ENCODE assay signal across 16 cellular contexts in the genomic region with DNA sequence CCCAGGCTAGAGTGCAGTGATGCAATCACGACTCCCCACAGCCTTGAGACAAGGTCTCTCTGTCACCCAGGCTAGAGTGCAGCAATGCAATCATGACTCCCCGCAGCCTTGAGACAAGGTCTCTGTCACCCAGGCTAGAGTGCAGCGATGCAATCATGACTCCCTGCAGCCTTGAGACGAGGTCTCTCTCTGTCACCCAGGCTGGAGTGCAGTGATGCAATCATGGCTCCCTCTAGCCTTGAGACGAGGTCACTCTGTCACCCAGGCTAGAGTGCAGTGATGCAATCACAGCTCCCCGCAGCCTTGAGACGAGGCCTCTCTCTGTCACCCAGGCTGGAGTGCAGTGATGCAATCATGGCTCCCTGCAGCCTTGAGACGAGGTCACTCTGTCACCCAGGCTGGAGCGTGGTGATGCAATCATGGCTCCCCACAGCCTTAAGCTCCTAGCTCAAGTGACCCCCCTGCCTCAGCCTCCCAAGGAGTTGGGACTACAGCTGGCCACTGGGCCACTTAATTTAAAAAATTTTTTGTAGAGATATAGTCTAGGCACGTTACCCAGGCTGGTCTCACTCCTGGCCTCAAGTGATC. TPM values are rescaled to one million over a fixed set of nuclear protein-coding genes. Genes with fewer than 3 reads are reported as not detected.
A peak's percentile ranks its signal among the peaks of the same experiment; 100 is the strongest.
DNase-seq lines count a peak whose midpoint lies in the region; ATAC-seq, FAIRE-seq and TF ChIP-seq lines count a peak whose summit lies in the region.
"Had no signal": no experiment of that assay in that cellular context is flagged by ENCODE, and none has a peak within 500 bp of the region (broad histone marks: within the 10 kb centered on the region; RNA-seq: fewer than 3 reads in every experiment).

No MANE protein-coding gene starts in this region.

- no peak overlapping the region for H3K4me2 ChIP-seq in HepG2 (ENCODE audit: low read depth, low read length)

- WGBS in HepG2 (ENCODE audit: low lambda C conversion rate), result 61% methylated on average over 3 of the region's 10 CpGs
- 87 to 91% methylated on average over 10 of the region's 10 CpGs for WGBS in aorta, 2 donors

- no peak overlapping the region for H3K4me3 Mint-ChIP-seq in CD14-positive monocyte
- H3K4me3 Mint-ChIP-seq in activated CD4-positive, alpha-beta memory T cell treated with anti-CD3 and anti-CD28 coated beads for 36 hours, result no peak overlapping the region
- H3K4me3 Mint-ChIP-seq: type B pancreatic cell had no signal

- peaks cover 94% of the 10 kb centered on the region for H3K36me3 ChIP-seq in HUES6 (ENCODE audit: control insufficient read depth, insufficient read depth, low read length)
- H3K36me3 ChIP-seq in HepG2 (replicated peaks in 1 of 2; ENCODE audit: control insufficient read depth in 1 of 2, insufficient read depth in 2 of 2, low read length in 2 of 2), result peaks cover 38 to 90% of the 10 kb centered on the region in 2 experiments
- H3K36me3 ChIP-seq in aorta (ENCODE audit: control insufficient read depth in 1 of 2, insufficient read depth in 2 of 2, low read length in 1 of 2), result peaks cover 3 to 8% of the 10 kb centered on the region in 2 donors

- H2AFZ ChIP-seq in HepG2 (ENCODE audit: low read length), result no peak overlapping the region

- no TSS peak for BruUV-seq in HepG2 (replicated peaks; lab: Mats Ljungman, UMichigan)

- peak overlapping the region; percentile 91 to 98 (median 96) for H3K27ac Mint-ChIP-seq in CD14-positive monocyte
- H3K27ac Mint-ChIP-seq in activated CD4-positive, alpha-beta memory T cell treated with anti-CD3 and anti-CD28 coated beads for 36 hours, result peak overlapping the region; percentile 40
- H3K27ac Mint-ChIP-seq: type B pancreatic cell had no signal

- H3K27me3 ChIP-seq in HUES6 (ENCODE audit: control insufficient read depth, insufficient read depth, low read length), result no peaks in the 10 kb centered on the region
- no peaks in the 10 kb centered on the region for H3K27me3 ChIP-seq in HepG2 (ENCODE audit: control insufficient read depth in 1 of 2, insufficient read depth in 2 of 2, low read length in 2 of 2)
- no peaks in the 10 kb centered on the region for H3K27me3 ChIP-seq in aorta (ENCODE audit: control insufficient read depth in 1 of 2, insufficient read depth in 2 of 2, low read length in 1 of 2)
- H3K27me3 ChIP-seq: BE2C, ovary, SJSA1 had no signal

- 0 out of 2 replicates have a peak overlapping the region, but pooled peaks have one; percentile 6 for H3K27ac ChIP-seq in HUES6 (ENCODE audit: low read depth, low read length)
- H3K27ac ChIP-seq in HepG2 (ENCODE audit: extremely low read length, insufficient read depth, low read length), result peak overlapping the region; percentile 43
- H3K27ac ChIP-seq in aorta (ENCODE audit: low read depth in 1 of 2, low read length in 2 of 2), result no peak overlapping the region
- H3K27ac ChIP-seq: ovary, SJSA1 had no signal

- no peak for TF ChIP-seq POLR2A in HepG2 (IDR thresholded peaks at IDR 0.05; ENCODE audit: insufficient read depth in 1 of 2, low read depth in 2 of 2, low read length in 2 of 2)

- TF ChIP-seq CTCF in CD14-positive monocyte (IDR thresholded peaks at IDR 0.05) (no peak), HepG2 (CRISPR knock-in tag; IDR thresholded peaks at IDR 0.05) (peak; percentile 60)

- TF ChIP-seq RAD21 in HepG2 (CRISPR knock-in tag; IDR thresholded peaks at IDR 0.05), result peak; percentile 39; the same call in 1 of the 2 replicates

- DNase-seq in CD14-positive monocyte (ENCODE audit: low spot score), result peak; percentile 98
- no peak for DNase-seq in activated CD4-positive, alpha-beta memory T cell treated with anti-CD3 and anti-CD28 coated beads for 36 hours
- DNase-seq in HepG2 (ENCODE audit: low spot score), result peak; percentile 89
- no peak for DNase-seq in aorta
- no peak for DNase-seq in globus pallidus (ENCODE audit: low spot score)
- DNase-seq in DMS79 treated with DMSO at 0.1 percent for 48 hours (lab: John Stamatoyannopoulos, UW), result no peak
- DNase-seq: BE2C, NCI-H2029 treated with DMSO at 0.1 percent for 48 hours had no signal

- H3K36me3 Mint-ChIP-seq in CD14-positive monocyte, result peaks cover 78 to 95% of the 10 kb centered on the region in 2 donors
- peaks cover 73% of the 10 kb centered on the region for H3K36me3 Mint-ChIP-seq in activated CD4-positive, alpha-beta memory T cell treated with anti-CD3 and anti-CD28 coated beads for 36 hours

- H3K9ac ChIP-seq in HUES6 (ENCODE audit: low read length), result no peak overlapping the region
- no peak overlapping the region for H3K9ac ChIP-seq in HepG2 (ENCODE audit: insufficient read depth, low read depth, low read length)

- POLR2A ChIA-PET in activated CD4-positive, alpha-beta memory T cell treated with anti-CD3 and anti-CD28 coated beads for 36 hours (lab: Charles Lee), result interaction anchor here (0.6 kb wide), 1 partner anchor 559 kb away, joined by 3 read pairs; no protein-coding TSS in a partner anchor
- POLR2A ChIA-PET in HepG2 (lab: Yijun Ruan, JAX), result no interaction called here

- CTCF ChIA-PET in activated CD4-positive, alpha-beta memory T cell treated with anti-CD3 and anti-CD28 coated beads for 36 hours (lab: Charles Lee), result interaction anchor here (2.0 kb wide), 1 partner anchor 17 kb away, joined by 7 read pairs; no protein-coding TSS in a partner anchor
- CTCF ChIA-PET in HepG2 (lab: Yijun Ruan, JAX; ENCODE audit: low intra/inter-chr PET ratio, low total read pairs), result no interaction called here

- no peaks in the 10 kb centered on the region for H3K9me3 Mint-ChIP-seq in CD14-positive monocyte
- H3K9me3 Mint-ChIP-seq in activated CD4-positive, alpha-beta memory T cell treated with anti-CD3 and anti-CD28 coated beads for 36 hours, result no peaks in the 10 kb centered on the region
- H3K9me3 Mint-ChIP-seq: type B pancreatic cell had no signal

- H3K4me3 ChIP-seq in HUES6 (ENCODE audit: low read depth, low read length), result no peak overlapping the region
- H3K4me3 ChIP-seq in HepG2 (replicated peaks in 1 of 3; ENCODE audit: insufficient read depth in 1 of 3, low read depth in 2 of 3, low read length in 3 of 3), result no peak overlapping the region
- no peak overlapping the region for H3K4me3 ChIP-seq in aorta (ENCODE audit: low read length in 2 of 2)
- H3K4me3 ChIP-seq: ovary, SJSA1 had no signal

- peaks cover 16% of the 10 kb centered on the region for H3K4me1 Mint-ChIP-seq in CD14-positive monocyte
- H3K4me1 Mint-ChIP-seq in activated CD4-positive, alpha-beta memory T cell treated with anti-CD3 and anti-CD28 coated beads for 36 hours (ENCODE audit: low read depth), result no peaks in the 10 kb centered on the region

- H3K79me2 ChIP-seq in HepG2 (ENCODE audit: insufficient read depth, low read length), result no peaks in the 10 kb centered on the region

- intact Hi-C loops in CD14-positive monocyte (cut with micrococcal nuclease), result no loop called here
- intact Hi-C loops in activated CD4-positive, alpha-beta memory T cell treated with anti-CD3 and anti-CD28 coated beads for 36 hours (cut with micrococcal nuclease), result no loop called here
- intact Hi-C loops in HepG2 (cut with micrococcal nuclease; ENCODE audit: unreplicated experiment), result no loop called here
- intact Hi-C loops in aorta (cut with DNase I), result no loop called here

- peaks cover 20% of the 10 kb centered on the region for H4K20me1 ChIP-seq in HepG2 (ENCODE audit: insufficient read depth, low read length)

- peaks cover 0 to 1% (median 0%) of the 10 kb centered on the region in 3 donors for H3K27me3 Mint-ChIP-seq in CD14-positive monocyte (ENCODE audit: low read depth in 3 of 3)
- H3K27me3 Mint-ChIP-seq in activated CD4-positive, alpha-beta memory T cell treated with anti-CD3 and anti-CD28 coated beads for 36 hours, result no peaks in the 10 kb centered on the region
- H3K27me3 Mint-ChIP-seq: type B pancreatic cell had no signal

- H3K9me3 ChIP-seq in HUES6 (ENCODE audit: control insufficient read depth, insufficient read depth, low read depth, low read length), result no peaks in the 10 kb centered on the region
- no peaks in the 10 kb centered on the region for H3K9me3 ChIP-seq in HepG2 (ENCODE audit: low read length)
- H3K9me3 ChIP-seq in aorta (ENCODE audit: control insufficient read depth, low read length), result no peaks in the 10 kb centered on the region
- H3K9me3 ChIP-seq: BE2C, ovary, SJSA1 had no signal

- in situ Hi-C loops in HepG2 (cut with HindIII; ENCODE audit: extremely low pct_ligation_motif_present, low pct_unique_long_range_greater_than_20kb), result no loop called here

- TF ChIP-seq EP300 in HepG2 (IDR thresholded peaks at IDR 0.05; ENCODE audit: low read depth in 2 of 2, low read length in 2 of 2) (peak; percentile 88 to 97), HepG2 (CRISPR knock-in tag; IDR thresholded peaks at IDR 0.05; ENCODE audit: borderline replicate concordance) (peak; percentile 95)

- H3K4me1 ChIP-seq in HUES6 (ENCODE audit: control insufficient read depth, insufficient read depth, low read length) (peaks cover 21% of the 10 kb centered on the region), HepG2 (ENCODE audit: insufficient read depth, low read length) (peaks cover 26% of the 10 kb centered on the region), aorta (ENCODE audit: control insufficient read depth in 1 of 2, insufficient read depth in 2 of 2, low read length in 2 of 2) (no peaks in the 10 kb centered on the region)
- H3K4me1 ChIP-seq: SJSA1 had no signal

- ATAC-seq in HepG2 (peak; percentile 93), aorta (ENCODE audit: low FRiP score) (no peak), GM19324 (IDR thresholded peaks at IDR 0.05; ENCODE audit: low FRiP score, unreplicated experiment) (no peak)

- peak; percentile 99 for FAIRE-seq in HepG2 (lab: Jason Lieb, UNC)
- FAIRE-seq: astrocyte, endothelial cell of umbilical vein, islet of Langerhans had no signal

RNA-seq across cellular contexts. Expression of gene TFRC, which starts 26.1 kb away (rescaled TPM):
- polyA plus RNA-seq in CD14-positive monocyte (1 to 10 TPM; 6.6 to 7.9 TPM), HepG2 (2011; rRNA removed) (171 and 188 TPM in 2 replicates), aorta (10 to 100 TPM; 19.5 to 23.7 TPM)
- 100 to 1,000 TPM; 341 to 347 TPM for total RNA-seq in activated CD4-positive, alpha-beta memory T cell treated with anti-CD3 and anti-CD28 coated beads for 36 hours
- total RNA-seq in HepG2 (2016; rRNA removed; fragmentation: Illumina TruSeq; extraction: Trizol) (176 and 274 TPM in 2 replicates), aorta (100 to 1,000 TPM in 1 of 2 donors, 10 to 100 TPM in 1; 81.8 to 141 TPM)
- 15.6 and 21.1 TPM in 2 replicates for total RNA-seq in HepG2 (2016; cell fraction: cytosol; rRNA removed; fragmentation: Illumina TruSeq; extraction: Trizol; ENCODE audit: low read depth)
- 166 and 276 TPM in 2 replicates for total RNA-seq in HepG2 (2016; cell fraction: insoluble cytoplasmic fraction; rRNA removed; fragmentation: Illumina TruSeq; extraction: Trizol)
- total RNA-seq in HepG2 (2016; cell fraction: membrane; rRNA removed; fragmentation: Illumina TruSeq; extraction: Trizol), result 53.1 and 67.0 TPM in 2 replicates
- 271 and 302 TPM in 2 replicates for total RNA-seq in HepG2 (2016; cell fraction: nucleus; rRNA removed; fragmentation: Illumina TruSeq; extraction: Trizol)
- polyA plus RNA-seq in HepG2 (2011; cell fraction: cytosol; rRNA removed), result 78.0 and 140 TPM in 2 replicates
- polyA plus RNA-seq in HepG2 (2011; cell fraction: nucleus; rRNA removed), result 74.7 and 92.6 TPM in 2 replicates
- polyA plus RNA-seq in HepG2 (2012), result 211 and 370 TPM in 2 replicates
- 6.8 and 7.7 TPM in 2 replicates for polyA plus RNA-seq in HepG2 (2016; cell fraction: cytosol; fragmentation: Illumina TruSeq; extraction: Trizol; ENCODE audit: low read depth)
- 89.1 and 93.4 TPM in 2 replicates for polyA plus RNA-seq in HepG2 (2016; cell fraction: insoluble cytoplasmic fraction; fragmentation: Illumina TruSeq; extraction: Trizol; ENCODE audit: low read depth)
- polyA plus RNA-seq in HepG2 (2016; cell fraction: membrane; fragmentation: Illumina TruSeq; extraction: Trizol; ENCODE audit: low read depth), result 20.8 and 24.6 TPM in 2 replicates
- 204 and 208 TPM in 2 replicates for polyA plus RNA-seq in HepG2 (2016; cell fraction: nucleus; fragmentation: Illumina TruSeq; extraction: Trizol; ENCODE audit: insufficient read depth, low read depth)
- polyA minus RNA-seq in HepG2 (2011; rRNA and poly(A)+ RNA removed; ENCODE audit: low replicate concordance), result 316 and 962 TPM in 2 replicates
- polyA minus RNA-seq in HepG2 (2011; cell fraction: cytosol; rRNA and poly(A)+ RNA removed), result 283 and 359 TPM in 2 replicates
- 377 and 388 TPM in 2 replicates for polyA minus RNA-seq in HepG2 (2011; cell fraction: nucleus; rRNA and poly(A)+ RNA removed)

Comparison
In these comparisons a context has a peak if more than half of its experiments do, and no peak if none do; other contexts are left out.
1. DNase-seq: peak in CD14-positive monocyte (single experiment) and HepG2 (single experiment); none in activated CD4-positive, alpha-beta memory T cell treated with anti-CD3 and anti-CD28 coated beads for 36 hours (single experiment), aorta (0 of 2), globus pallidus (single experiment) and DMS79 treated with DMSO at 0.1 percent for 48 hours (single experiment).
2. H3K27ac ChIP-seq: peak in HUES6 (single experiment) and HepG2 (single experiment); none in aorta (0 of 2).